22 cellular contexts compared by ENCODE assay signal in genomic region chrX:46319750-46320149, GRCh38.
DNase-seq lines count a peak whose midpoint lies in the region; ATAC-seq and TF ChIP-seq lines count a peak whose summit lies in the region.
"Had no signal": no experiment of that assay in that cellular context is flagged by ENCODE, and none has a peak within 500 bp of the region (broad histone marks: within the 10 kb centered on the region; RNA-seq: fewer than 3 reads in every experiment).

No MANE protein-coding gene starts in this region.

- H3K27me3 ChIP-seq in CD8-positive, alpha-beta T cell (ENCODE audit: insufficient read depth, low read length): no peaks in the 10 kb centered on the region
- H3K27me3 ChIP-seq: brain microvascular endothelial cell, upper lobe of left lung had no signal

- H3K27ac Mint-ChIP-seq in activated CD4-positive, alpha-beta T cell treated with anti-CD3 and anti-CD28 coated beads, Interleukin-2, amount 10 ng/mL, durations not matched to agents 24 days and 14 days: peak overlapping the region; percentile 87
- peak overlapping the region; percentile 75 for H3K27ac Mint-ChIP-seq in CD8-positive, alpha-beta T cell
- peak overlapping the region; percentile 82 for H3K27ac Mint-ChIP-seq in activated CD4-positive, alpha-beta memory T cell treated with anti-CD3 and anti-CD28 coated beads for 36 hours
- H3K27ac Mint-ChIP-seq: GM23338, naive B cell had no signal

- H3K9me3 ChIP-seq in CD8-positive, alpha-beta T cell (ENCODE audit: low read length): no peaks in the 10 kb centered on the region
- H3K9me3 ChIP-seq: spleen, upper lobe of left lung had no signal

- TF ChIP-seq CTCF in CD8-positive, alpha-beta T cell (IDR thresholded peaks at IDR 0.05): no peak

- peaks cover 19% of the 10 kb centered on the region for H3K4me1 ChIP-seq in CD8-positive, alpha-beta T cell (ENCODE audit: insufficient read depth, low read length)
- H3K4me1 ChIP-seq: spleen had no signal

- intact Hi-C loops in activated CD4-positive, alpha-beta T cell treated with anti-CD3 and anti-CD28 coated beads, Interleukin-2, amount 10 ng/mL, durations not matched to agents 24 days and 14 days (cut with micrococcal nuclease): loop anchor here (2.0 kb wide), 3 partner anchors 41 to 513 kb away; no protein-coding TSS in a partner anchor
- intact Hi-C loops in CD8-positive, alpha-beta T cell (cut with DNase I, micrococcal nuclease): no loop called here
- intact Hi-C loops in activated CD4-positive, alpha-beta memory T cell treated with anti-CD3 and anti-CD28 coated beads for 36 hours (cut with micrococcal nuclease): loop anchor here (1.0 to 10.0 kb wide), 6 partner anchors 8 to 697 kb away; partner anchors contain the start of gene ZNF674
- intact Hi-C loops in left colon (cut with DNase I, micrococcal nuclease): no loop called here

- no peak for ATAC-seq in CD8-positive, alpha-beta T cell
- peak; percentile 21 for ATAC-seq in left colon
- ATAC-seq: GM23338, Right ventricle myocardium inferior had no signal

- H3K9me3 Mint-ChIP-seq in activated CD4-positive, alpha-beta T cell treated with anti-CD3 and anti-CD28 coated beads, Interleukin-2, amount 10 ng/mL, durations not matched to agents 24 days and 14 days: no peaks in the 10 kb centered on the region
- H3K9me3 Mint-ChIP-seq in CD8-positive, alpha-beta T cell: no peaks in the 10 kb centered on the region
- no peaks in the 10 kb centered on the region for H3K9me3 Mint-ChIP-seq in activated CD4-positive, alpha-beta memory T cell treated with anti-CD3 and anti-CD28 coated beads for 36 hours
- H3K9me3 Mint-ChIP-seq: GM23338; stimulated activated naive CD8-positive, alpha-beta T cell treated with anti-CD3 and anti-CD28 coated beads, Interleukin-15, amount 100 ng/mL, for 72 hours had no signal

- CTCF ChIA-PET in CD8-positive, alpha-beta T cell (lab: Charles Lee): no interaction called here
- CTCF ChIA-PET in activated CD4-positive, alpha-beta memory T cell treated with anti-CD3 and anti-CD28 coated beads for 36 hours (lab: Charles Lee): no interaction called here

- DNase-seq in activated CD4-positive, alpha-beta T cell treated with anti-CD3 and anti-CD28 coated beads, Interleukin-2, amount 10 ng/mL, durations not matched to agents 24 days and 14 days: no peak
- DNase-seq in activated CD4-positive, alpha-beta T cell treated with anti-CD3 and anti-CD28 coated beads, Interleukin-2, amount 50 U/mL, for 48 hours: no peak
- DNase-seq in CD8-positive, alpha-beta T cell: no peak
- DNase-seq in activated CD4-positive, alpha-beta memory T cell treated with anti-CD3 and anti-CD28 coated beads for 36 hours: no peak
- DNase-seq in left colon (no peak), SIG-M5 treated with dmso at 0.1 percent for 504 hours (lab: John Stamatoyannopoulos, UW; ENCODE audit: unreplicated experiment) (no peak), cerebellum (ENCODE audit: low spot score) (no peak), NCI-H82 (lab: John Stamatoyannopoulos, UW) (no peak)
- DNase-seq: brain microvascular endothelial cell; mesenchymal stem cell; naive B cell; NCI-H1092; NCI-H1930; NCI-H345; NCI-H774; retina; spleen; stimulated activated naive CD8-positive, alpha-beta T cell treated with anti-CD3 and anti-CD28 coated beads, Interleukin-15, amount 100 ng/mL, for 72 hours; SW 1271; upper lobe of left lung had no signal

- no peaks in the 10 kb centered on the region for H3K27me3 Mint-ChIP-seq in activated CD4-positive, alpha-beta T cell treated with anti-CD3 and anti-CD28 coated beads, Interleukin-2, amount 10 ng/mL, durations not matched to agents 24 days and 14 days
- H3K27me3 Mint-ChIP-seq in CD8-positive, alpha-beta T cell (ENCODE audit: low read depth): no peaks in the 10 kb centered on the region
- H3K27me3 Mint-ChIP-seq in activated CD4-positive, alpha-beta memory T cell treated with anti-CD3 and anti-CD28 coated beads for 36 hours: no peaks in the 10 kb centered on the region
- H3K27me3 Mint-ChIP-seq: stimulated activated naive CD8-positive, alpha-beta T cell treated with anti-CD3 and anti-CD28 coated beads, Interleukin-15, amount 100 ng/mL, for 72 hours had no signal

- peak overlapping the region; percentile 31 for H3K4me3 Mint-ChIP-seq in activated CD4-positive, alpha-beta T cell treated with anti-CD3 and anti-CD28 coated beads, Interleukin-2, amount 10 ng/mL, durations not matched to agents 24 days and 14 days
- H3K4me3 Mint-ChIP-seq in CD8-positive, alpha-beta T cell: no peak overlapping the region
- no peak overlapping the region for H3K4me3 Mint-ChIP-seq in activated CD4-positive, alpha-beta memory T cell treated with anti-CD3 and anti-CD28 coated beads for 36 hours
- H3K4me3 Mint-ChIP-seq: GM23338, naive B cell had no signal

- H3K36me3 ChIP-seq in CD8-positive, alpha-beta T cell (ENCODE audit: insufficient read depth, low read length): no peaks in the 10 kb centered on the region
- H3K36me3 ChIP-seq: brain microvascular endothelial cell, spleen, upper lobe of left lung had no signal

- no peak overlapping the region for H3K4me3 ChIP-seq in CD8-positive, alpha-beta T cell (ENCODE audit: low read depth, low read length)
- H3K4me3 ChIP-seq: GM23338, spleen, upper lobe of left lung had no signal

- no peak overlapping the region for H3K27ac ChIP-seq in CD8-positive, alpha-beta T cell (ENCODE audit: low read depth, low read length)
- H3K27ac ChIP-seq: brain microvascular endothelial cell, spleen, upper lobe of left lung had no signal

- POLR2A ChIA-PET in CD8-positive, alpha-beta T cell (lab: Charles Lee): no interaction called here
- POLR2A ChIA-PET in activated CD4-positive, alpha-beta memory T cell treated with anti-CD3 and anti-CD28 coated beads for 36 hours (lab: Charles Lee): interaction anchor here (1.4 kb wide), 1 partner anchor 9 kb away, joined by 4 read pairs; no protein-coding TSS in a partner anchor

- H3K36me3 Mint-ChIP-seq in activated CD4-positive, alpha-beta T cell treated with anti-CD3 and anti-CD28 coated beads, Interleukin-2, amount 10 ng/mL, durations not matched to agents 24 days and 14 days (ENCODE audit: low read depth): peaks cover 2% of the 10 kb centered on the region
- H3K36me3 Mint-ChIP-seq in CD8-positive, alpha-beta T cell: no peaks in the 10 kb centered on the region
- no peaks in the 10 kb centered on the region for H3K36me3 Mint-ChIP-seq in activated CD4-positive, alpha-beta memory T cell treated with anti-CD3 and anti-CD28 coated beads for 36 hours
- H3K36me3 Mint-ChIP-seq: naive B cell had no signal

- H3K4me1 Mint-ChIP-seq in activated CD4-positive, alpha-beta T cell treated with anti-CD3 and anti-CD28 coated beads, Interleukin-2, amount 10 ng/mL, durations not matched to agents 24 days and 14 days: peaks cover 40% of the 10 kb centered on the region
- H3K4me1 Mint-ChIP-seq in CD8-positive, alpha-beta T cell (ENCODE audit: low read depth): peaks cover 20% of the 10 kb centered on the region
- peaks cover 60% of the 10 kb centered on the region for H3K4me1 Mint-ChIP-seq in activated CD4-positive, alpha-beta memory T cell treated with anti-CD3 and anti-CD28 coated beads for 36 hours (ENCODE audit: low read depth)
- H3K4me1 Mint-ChIP-seq: naive B cell had no signal

Comparison
In these comparisons a context has a peak if more than half of its experiments do, and no peak if none do; other contexts are left out.
1. intact Hi-C loops: an anchor here in activated CD4-positive, alpha-beta T cell treated with anti-CD3 and anti-CD28 coated beads, Interleukin-2, amount 10 ng/mL, durations not matched to agents 24 days and 14 days (2.0 kb wide) and activated CD4-positive, alpha-beta memory T cell treated with anti-CD3 and anti-CD28 coated beads for 36 hours (1.0 to 10.0 kb wide); none called in CD8-positive, alpha-beta T cell and left colon.